ENCODE assay signal across 20 cellular contexts in genomic region chr2:41763091-41763490, GRCh38.
"Had no signal": no experiment of that assay in that cellular context is flagged by ENCODE, and none has a peak within 500 bp of the region (broad histone marks: within the 10 kb centered on the region; RNA-seq: fewer than 3 reads in every experiment).

No MANE protein-coding gene starts in this region.

- H3K27me3 ChIP-seq: body of pancreas, right atrium auricular region, tibial nerve, vagina had no signal

- H3K9me3 ChIP-seq: body of pancreas, left ventricle myocardium inferior, right atrium auricular region, tibial nerve, vagina had no signal

- H3K4me1 ChIP-seq: body of pancreas, left ventricle myocardium inferior, right atrium auricular region, tibial nerve, vagina had no signal

- H3K4me3 ChIP-seq: body of pancreas, dorsolateral prefrontal cortex, left ventricle myocardium inferior, right atrium auricular region, tibial nerve, vagina had no signal

- ATAC-seq: activated CD8-positive, alpha-beta T cell treated with anti-CD3 and anti-CD28 coated beads for 36 hours; activated T-helper 17 cell treated with anti-CD3 and anti-CD28 coated beads, Interleukin-2, amount 50 U/mL, for 72 hours; body of pancreas had no signal

- H3K36me3 ChIP-seq: left ventricle myocardium inferior, right atrium auricular region, tibial nerve, vagina had no signal

- DNase-seq: activated B cell treated with CpG ODN at 0.5 μM for 24 hours; activated CD4-positive, alpha-beta T cell treated with anti-CD3 and anti-CD28 coated beads for 48 hours; activated CD8-positive, alpha-beta T cell treated with anti-CD3 and anti-CD28 coated beads for 36 hours; activated naive CD4-positive, alpha-beta T cell treated with Interleukin-2 at 50 U/mL for 16 hours; activated T-cell treated with anti-CD3 and anti-CD28 coated beads, Interleukin-2, amount 50 U/mL, for 1 hour; body of pancreas; dorsolateral prefrontal cortex; immature natural killer cell; kidney glomerular epithelial cell; left ventricle myocardium inferior; mammary epithelial cell; nephron progenitor cell; small intestine; stimulated activated CD4-positive, alpha-beta T cell treated with anti-CD3 and anti-CD28 coated beads, Interleukin-15, amount 100 ng/mL, for 24 hours; stimulated activated CD4-positive, alpha-beta T cell treated with anti-CD3 and anti-CD28 coated beads, Interleukin-2, amount 100 ng/mL, for 48 hours had no signal

- FAIRE-seq: small intestine, TTC549 had no signal

- H3K27ac ChIP-seq: body of pancreas, left ventricle myocardium inferior, right atrium auricular region, tibial nerve, vagina had no signal
